Comparison of ENCODE assay signal across 10 cellular contexts in genomic region chr15:52252781-52253180, GRCh38.
DNase-seq lines count a peak whose midpoint lies in the region; ATAC-seq and TF ChIP-seq lines count a peak whose summit lies in the region.
"Had no signal": no experiment of that assay in that cellular context is flagged by ENCODE, and none has a peak within 500 bp of the region (broad histone marks: within the 10 kb centered on the region; RNA-seq: fewer than 3 reads in every experiment).

No MANE protein-coding gene starts in this region.

- no peaks in the 10 kb centered on the region for H3K27me3 ChIP-seq in adipocyte (replicated peaks; ENCODE audit: control insufficient read depth, insufficient read depth, low read length)

- POLR2A ChIA-PET in HEK293 (lab: Yijun Ruan, JAX), result no interaction called here

- CTCF ChIA-PET in HEK293 (lab: Yijun Ruan, JAX), result interaction anchor here (1.3 to 1.5 kb wide), 2 partner anchors 10 to 26 kb away, joined by 4 to 5 read pairs; no protein-coding TSS in a partner anchor

- H3K4me3 ChIP-seq in HEK293 (ENCODE audit: low read depth, low read length) (no peak overlapping the region), adipocyte (ENCODE audit: low read length) (peak overlapping the region; percentile 39)
- H3K4me3 ChIP-seq: lung had no signal

- TF ChIP-seq CTCF in 22Rv1 (IDR thresholded peaks at IDR 0.05), result no peak
- no peak for TF ChIP-seq CTCF in HEK293 (tag by site-specific recombination; IDR thresholded peaks at IDR 0.05)

- H3K9me3 ChIP-seq in HEK293 (ENCODE audit: control insufficient read depth, insufficient read depth, low read depth, low read length), result no peaks in the 10 kb centered on the region
- no peaks in the 10 kb centered on the region for H3K9me3 ChIP-seq in adipocyte (ENCODE audit: control insufficient read depth, low read length)

- 0 out of 2 replicates have a peak, but pooled peaks cover 2% of the 10 kb centered on the region for H3K4me1 ChIP-seq in HEK293 (ENCODE audit: control insufficient read depth, insufficient read depth, low read length)
- H3K4me1 ChIP-seq in adipocyte (ENCODE audit: control insufficient read depth, insufficient read depth, low read length), result peaks cover 39% of the 10 kb centered on the region

- no peak for ATAC-seq in HG03442 (IDR thresholded peaks at IDR 0.05; ENCODE audit: unreplicated experiment)

- H3K27ac ChIP-seq in 22Rv1 (peak overlapping the region; percentile 45), HEK293 (ENCODE audit: extremely low read depth, low read depth, low read length) (no peak overlapping the region)

- H3K36me3 ChIP-seq in HEK293 (ENCODE audit: control insufficient read depth in 2 of 2, insufficient read depth in 1 of 2, low read length in 2 of 2), result peaks cover 19 to 54% of the 10 kb centered on the region in 2 experiments; a peak in 2 of 3 replicates
- no peaks in the 10 kb centered on the region for H3K36me3 ChIP-seq in adipocyte (ENCODE audit: control insufficient read depth, insufficient read depth, low read length, severe bottlenecking)

- no peak overlapping the region for H3K9ac ChIP-seq in adipocyte (ENCODE audit: low read length)

- DNase-seq in adipocyte (ENCODE audit: low read depth), result peak; percentile 91
- DNase-seq in islet precursor cell, result peak; percentile 32
- no peak for DNase-seq in NCI-H1092 treated with DMSO at 0.1 percent for 48 hours (lab: John Stamatoyannopoulos, UW)
- no peak for DNase-seq in stimulated activated CD8-positive, alpha-beta memory T cell treated with anti-CD3 and anti-CD28 coated beads, Interleukin-4, amount 100 ng/mL, for 48 hours
- DNase-seq in DMS79 (lab: John Stamatoyannopoulos, UW), result no peak
- DNase-seq: aorta had no signal

TF ChIP-seq in HEK293, 187 proteins besides CTCF, POLR2A, EP300 and RAD21:
- TF ChIP-seq ZNF48 (tag by site-specific recombination; IDR thresholded peaks at IDR 0.05) (no peak), GFI1B (tag by site-specific recombination; IDR thresholded peaks at IDR 0.05) (no peak), ZNF610 (tag by site-specific recombination; IDR thresholded peaks at IDR 0.05; ENCODE audit: borderline replicate concordance) (no peak), ZNF501 (tag by site-specific recombination; IDR thresholded peaks at IDR 0.05) (no peak), KLF16 (tag by site-specific recombination; IDR thresholded peaks at IDR 0.05) (no peak), OSR2 (tag by site-specific recombination; IDR thresholded peaks at IDR 0.05) (no peak), ZNF335 (tag by site-specific recombination; conservative IDR thresholded peaks at IDR 0.05) (no peak), ZNF629 (tag by site-specific recombination; IDR thresholded peaks at IDR 0.05) (0 out of 2 replicates have a peak, but pooled peaks have one; percentile 13), BCL6B (tag by site-specific recombination; IDR thresholded peaks at IDR 0.05) (0 out of 2 replicates have a peak, but pooled peaks have one; percentile 16), PRDM1 (tag by site-specific recombination; IDR thresholded peaks at IDR 0.05) (0 out of 2 replicates have a peak, but pooled peaks have one; percentile 24), ZNF555 (tag by site-specific recombination; conservative IDR thresholded peaks at IDR 0.05) (no peak), ZNF184 (tag by site-specific recombination; IDR thresholded peaks at IDR 0.05) (0 out of 2 replicates have a peak, but pooled peaks have one; percentile 60), ZNF513 (tag by site-specific recombination; IDR thresholded peaks at IDR 0.05) (no peak), ZNF248 (tag by site-specific recombination; IDR thresholded peaks at IDR 0.05) (no peak), OVOL3 (tag by site-specific recombination; IDR thresholded peaks at IDR 0.05) (no peak), ZNF221 (tag by site-specific recombination; IDR thresholded peaks at IDR 0.05; ENCODE audit: borderline replicate concordance) (no peak), HOXA7 (CRISPR knock-in tag; IDR thresholded peaks at IDR 0.05; ENCODE audit: borderline replicate concordance) (no peak), ZNF571 (tag by site-specific recombination; IDR thresholded peaks at IDR 0.05) (no peak), ZBTB26 (tag by site-specific recombination; optimal IDR thresholded peaks at IDR 0.05) (no peak), PRDM6 (tag by site-specific recombination; IDR thresholded peaks at IDR 0.05) (peak; percentile 57), YY1 (tag by site-specific recombination; IDR thresholded peaks at IDR 0.05) (no peak)

Comparison
In these comparisons a context has a peak if more than half of its experiments do, and no peak if none do; other contexts are left out.
1. DNase-seq: peak in adipocyte (single experiment) and islet precursor cell (single experiment); none in NCI-H1092 treated with DMSO at 0.1 percent for 48 hours (single experiment), stimulated activated CD8-positive, alpha-beta memory T cell treated with anti-CD3 and anti-CD28 coated beads, Interleukin-4, amount 100 ng/mL, for 48 hours (single experiment) and DMS79 (single experiment).